In the genomic region with DNA sequence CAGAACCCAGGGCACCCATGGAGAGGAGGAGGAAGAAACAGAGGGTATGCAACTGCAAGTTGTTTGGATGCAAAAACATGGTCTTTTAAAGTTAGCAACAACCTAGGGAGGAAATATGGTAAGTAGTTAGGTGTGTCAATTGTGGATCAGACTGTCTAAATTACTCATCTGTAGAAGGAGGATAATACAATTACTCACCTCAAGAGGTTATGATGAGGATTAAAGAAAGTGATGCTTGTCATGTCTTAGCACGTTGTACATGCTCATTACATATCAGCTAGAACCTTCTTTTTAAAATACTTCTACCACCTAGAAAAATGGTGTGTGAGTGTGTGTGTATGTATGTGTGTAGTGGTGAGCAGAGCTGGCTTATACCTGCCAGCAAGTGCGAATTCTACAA, we compare ENCODE assay signal across 17 cellular contexts.
"Had no signal": no experiment of that assay in that cellular context is flagged by ENCODE, and none has a peak within 500 bp of the region (broad histone marks: within the 10 kb centered on the region; RNA-seq: fewer than 3 reads in every experiment).

No MANE protein-coding gene starts in this region.

- H3K9me3 ChIP-seq: gastrocnemius medialis, heart left ventricle, pancreas, transverse colon had no signal

- DNase-seq: activated CD4-positive, alpha-beta T cell treated with anti-CD3 and anti-CD28 coated beads, Interleukin-2, amount 50 U/mL, for 4 hours; activated naive CD4-positive, alpha-beta T cell treated with anti-CD3 and anti-CD28 coated beads, Interleukin-2, amount 50 U/mL, for 16 hours; amniotic stem cell; brain microvascular endothelial cell; cerebellar nuclear complex; effector memory CD4-positive, alpha-beta T cell; gastrocnemius medialis; heart left ventricle; naive B cell; pancreas; stimulated activated CD4-positive, alpha-beta T cell treated with anti-CD3 and anti-CD28 coated beads, Interleukin-1b, Interleukin-23, amount 100 ng/mL, for 48 hours; T-helper 9 cell; transverse colon had no signal

- ATAC-seq: gastrocnemius medialis, heart left ventricle, pancreas, Right ventricle myocardium inferior, sciatic nerve had no signal

- H3K4me3 Mint-ChIP-seq: dendritic cell treated with granulocyte-macrophage colony-stimulating factor and Interleukin-4, amounts not matched to agents 40 ng/mL and 50 ng/mL, for 4 days; naive B cell had no signal

- H3K27me3 ChIP-seq: brain microvascular endothelial cell, gastrocnemius medialis, heart left ventricle, pancreas, transverse colon had no signal

- H3K27me3 Mint-ChIP-seq: dendritic cell treated with granulocyte-macrophage colony-stimulating factor and Interleukin-4, amounts not matched to agents 40 ng/mL and 50 ng/mL, for 4 days; naive B cell had no signal

- H3K27ac Mint-ChIP-seq: dendritic cell treated with granulocyte-macrophage colony-stimulating factor and Interleukin-4, amounts not matched to agents 40 ng/mL and 50 ng/mL, for 4 days had no signal

- H3K4me1 ChIP-seq: gastrocnemius medialis, pancreas had no signal

- H3K27ac ChIP-seq: brain microvascular endothelial cell, gastrocnemius medialis, heart left ventricle, pancreas, SK-N-MC had no signal

- H3K36me3 ChIP-seq: brain microvascular endothelial cell, gastrocnemius medialis, heart left ventricle, pancreas, transverse colon had no signal

- H3K9me3 Mint-ChIP-seq: dendritic cell treated with granulocyte-macrophage colony-stimulating factor and Interleukin-4, amounts not matched to agents 40 ng/mL and 50 ng/mL, for 4 days had no signal

- H3K36me3 Mint-ChIP-seq: naive B cell had no signal

- H3K4me3 ChIP-seq: gastrocnemius medialis, heart left ventricle, pancreas, SK-N-MC, transverse colon had no signal

- FAIRE-seq: pancreas had no signal
